In genomic region chr7:156219307-156220077, GRCh38 we compare ENCODE assay signal across 20 cellular contexts.
DNase-seq lines count a peak whose midpoint lies in the region; ATAC-seq, FAIRE-seq and TF ChIP-seq lines count a peak whose summit lies in the region.
"Had no signal": no experiment of that assay in that cellular context is flagged by ENCODE, and none has a peak within 500 bp of the region (broad histone marks: within the 10 kb centered on the region; RNA-seq: fewer than 3 reads in every experiment).

No MANE protein-coding gene starts in this region.

- H3K79me2 ChIP-seq in HepG2 (ENCODE audit: insufficient read depth, low read length) (no peaks in the 10 kb centered on the region), K562 (ENCODE audit: control insufficient read depth, insufficient read depth, low read length) (no peaks in the 10 kb centered on the region)

- TF ChIP-seq CTCF in HepG2 (CRISPR knock-in tag; IDR thresholded peaks at IDR 0.05), result no peak
- TF ChIP-seq CTCF in right lobe of liver (IDR thresholded peaks at IDR 0.05), result no peak
- TF ChIP-seq CTCF in K562 (IDR thresholded peaks at IDR 0.05 in 2 of 3, conservative IDR thresholded peaks at IDR 0.05 in 1 of 3; ENCODE audit: insufficient read depth in 2 of 3, low read depth in 1 of 3, low read length in 3 of 3), result no peak
- TF ChIP-seq CTCF in omental fat pad (IDR thresholded peaks at IDR 0.05), result no peak
- TF ChIP-seq CTCF in D721Med (IDR thresholded peaks at IDR 0.05; ENCODE audit: insufficient read depth, missing control alignments), result no peak
- no peak for TF ChIP-seq CTCF in ovary (IDR thresholded peaks at IDR 0.05)

- TF ChIP-seq POLR2A in HepG2 (IDR thresholded peaks at IDR 0.05; ENCODE audit: insufficient read depth in 1 of 2, low read depth in 2 of 2, low read length in 2 of 2) (no peak), right lobe of liver (IDR thresholded peaks at IDR 0.05) (no peak), K562 (conservative IDR thresholded peaks at IDR 0.05) (no peak), ovary (IDR thresholded peaks at IDR 0.05) (no peak)

- TF ChIP-seq RAD21 in HepG2 (CRISPR knock-in tag; IDR thresholded peaks at IDR 0.05), result no peak
- TF ChIP-seq RAD21 in K562 (CRISPR knock-in tag; conservative IDR thresholded peaks at IDR 0.05 in 1 of 2, IDR thresholded peaks at IDR 0.05 in 1 of 2), result no peak

- CTCF ChIA-PET in HepG2 (lab: Yijun Ruan, JAX; ENCODE audit: low intra/inter-chr PET ratio, low total read pairs) (no interaction called here), K562 (lab: Yijun Ruan, JAX; ENCODE audit: low intra/inter-chr PET ratio) (no interaction called here)

- TF ChIP-seq EP300 in HepG2 (IDR thresholded peaks at IDR 0.05; ENCODE audit: low read depth in 2 of 2, low read length in 2 of 2), result no peak
- no peak for TF ChIP-seq EP300 in HepG2 (CRISPR knock-in tag; IDR thresholded peaks at IDR 0.05; ENCODE audit: borderline replicate concordance)
- no peak for TF ChIP-seq EP300 in K562 (IDR thresholded peaks at IDR 0.05; ENCODE audit: low read length)
- no peak for TF ChIP-seq EP300 in ovary (IDR thresholded peaks at IDR 0.05)

- 30% methylated on average over 15 of the region's 18 CpGs for WGBS in HepG2 (ENCODE audit: low lambda C conversion rate)
- WGBS in right lobe of liver (ENCODE audit: insufficient coverage, low coverage, low lambda C conversion rate, missing lambda C conversion rate), result 65% methylated on average over 11 of the region's 18 CpGs
- WGBS in K562 (ENCODE audit: insufficient coverage, low coverage, missing lambda C conversion rate), result under 1% methylated on average over 18 of the region's 18 CpGs
- 81 to 87% (median 82%) methylated on average over 18 of the region's 18 CpGs for WGBS in ovary, 3 donors

- peaks cover 13% of the 10 kb centered on the region for H3K4me1 ChIP-seq in HepG2 (ENCODE audit: insufficient read depth, low read length)
- no peaks in the 10 kb centered on the region for H3K4me1 ChIP-seq in right lobe of liver
- no peaks in the 10 kb centered on the region for H3K4me1 ChIP-seq in K562 (replicated peaks in 1 of 2; ENCODE audit: control insufficient read depth in 2 of 2, insufficient read depth in 2 of 2, low read length in 2 of 2)
- H3K4me1 ChIP-seq in ovary (ENCODE audit: insufficient read depth), result no peaks in the 10 kb centered on the region
- H3K4me1 ChIP-seq: BLaER1 had no signal

- H3K9ac ChIP-seq in HepG2 (ENCODE audit: insufficient read depth, low read depth, low read length) (no peak overlapping the region), K562 (ENCODE audit: insufficient read depth in 1 of 2, low read depth in 2 of 2, low read length in 2 of 2) (no peak overlapping the region)
- H3K9ac ChIP-seq: BLaER1, KMS-11 had no signal

- ATAC-seq in HepG2 (peak; percentile 33; the same call in 2 of the 3 replicates), right lobe of liver (no peak), K562 (no peak), left lobe of liver (no peak), omental fat pad (ENCODE audit: low FRiP score) (no peak)
- ATAC-seq: CD8-positive, alpha-beta T cell had no signal

- POLR2A ChIA-PET in HepG2 (lab: Yijun Ruan, JAX) (no interaction called here), K562 (lab: Yijun Ruan, JAX) (no interaction called here)

- in situ Hi-C loops in HepG2 (cut with HindIII; ENCODE audit: extremely low pct_ligation_motif_present, low pct_unique_long_range_greater_than_20kb) (no loop called here), K562 (cut with MboI) (no loop called here)

- no peaks in the 10 kb centered on the region for H3K9me3 ChIP-seq in HepG2 (ENCODE audit: low read length)
- no peaks in the 10 kb centered on the region for H3K9me3 ChIP-seq in right lobe of liver
- no peaks in the 10 kb centered on the region for H3K9me3 ChIP-seq in K562 (replicated peaks; ENCODE audit: control insufficient read depth, insufficient read depth, low read depth, low read length)
- H3K9me3 ChIP-seq in ovary, result no peaks in the 10 kb centered on the region

- DNase-seq in HepG2 (ENCODE audit: low spot score) (no peak), right lobe of liver (no peak), K562 (ENCODE audit: extremely low read depth in 1 of 4, low spot score in 3 of 4) (no peak), left lobe of liver (ENCODE audit: low spot score) (peak; percentile 27), kidney tubule cell (ENCODE audit: low spot score) (no peak), omental fat pad (ENCODE audit: low spot score) (no peak), D721Med (ENCODE audit: insufficient read length, low spot score) (no peak), ovary (no peak)
- DNase-seq: Calu3, DMS53, EL, NCI-H2029, NCI-H226, NCI-H524 treated with DMSO at 0.1 percent for 48 hours, SHP77 had no signal

- H3K9me1 ChIP-seq in K562 (ENCODE audit: control insufficient read depth, insufficient read depth, low read length), result no peaks in the 10 kb centered on the region

- H3K27ac ChIP-seq in HepG2 (ENCODE audit: extremely low read length, insufficient read depth, low read length) (no peak overlapping the region), right lobe of liver (no peak overlapping the region), K562 (ENCODE audit: extremely low read depth, low read depth, low read length) (no peak overlapping the region), ovary (no peak overlapping the region)
- H3K27ac ChIP-seq: BLaER1, KMS-11, SK-N-MC had no signal

- no peaks in the 10 kb centered on the region for H4K20me1 ChIP-seq in HepG2 (ENCODE audit: insufficient read depth, low read length)
- H4K20me1 ChIP-seq in K562 (replicated peaks; ENCODE audit: control insufficient read depth, insufficient read depth, low read length), result peaks cover 7% of the 10 kb centered on the region; the same call in 1 of the 2 replicates
- H4K20me1 ChIP-seq: BLaER1 had no signal

- peaks cover 9 to 72% of the 10 kb centered on the region in 2 experiments for H3K27me3 ChIP-seq in HepG2 (ENCODE audit: control insufficient read depth in 1 of 2, insufficient read depth in 2 of 2, low read length in 2 of 2)
- no peaks in the 10 kb centered on the region for H3K27me3 ChIP-seq in right lobe of liver
- peaks cover 29 to 59% of the 10 kb centered on the region in 2 experiments for H3K27me3 ChIP-seq in K562 (ENCODE audit: control insufficient read depth in 2 of 2, insufficient read depth in 2 of 2, low read length in 2 of 2)
- no peaks in the 10 kb centered on the region for H3K27me3 ChIP-seq in ovary
- H3K27me3 ChIP-seq: BLaER1 had no signal

- no TSS peak for BruUV-seq in HepG2 (replicated peaks; lab: Mats Ljungman, UMichigan)
- no TSS peak for BruUV-seq in K562 (replicated peaks; lab: Mats Ljungman, UMichigan)

- H3K36me3 ChIP-seq in HepG2 (replicated peaks in 1 of 2; ENCODE audit: control insufficient read depth in 1 of 2, insufficient read depth in 2 of 2, low read length in 2 of 2), result no peaks in the 10 kb centered on the region
- no peaks in the 10 kb centered on the region for H3K36me3 ChIP-seq in right lobe of liver
- H3K36me3 ChIP-seq in K562 (ENCODE audit: control insufficient read depth, insufficient read depth, low read length), result no peaks in the 10 kb centered on the region
- no peaks in the 10 kb centered on the region for H3K36me3 ChIP-seq in ovary
- H3K36me3 ChIP-seq: BLaER1 had no signal

- FAIRE-seq in HepG2 (lab: Jason Lieb, UNC), result no peak
- no peak for FAIRE-seq in K562 (lab: Jason Lieb, UNC)
- no peak for FAIRE-seq in D721Med (lab: Jason Lieb, UNC)
- FAIRE-seq: GM12891 had no signal

- intact Hi-C loops in HepG2 (cut with micrococcal nuclease; ENCODE audit: unreplicated experiment), result no loop called here
- intact Hi-C loops in right lobe of liver (cut with DNase I), result no loop called here
- intact Hi-C loops in K562 (cut with micrococcal nuclease), result no loop called here
- intact Hi-C loops in ovary (cut with DNase I), result no loop called here

- H3K4me2 ChIP-seq in HepG2 (ENCODE audit: low read depth, low read length) (no peak overlapping the region), K562 (ENCODE audit: insufficient read depth, low read length) (no peak overlapping the region)
- H3K4me2 ChIP-seq: BLaER1, KMS-11 had no signal

- no peak overlapping the region for H2AFZ ChIP-seq in HepG2 (ENCODE audit: low read length)
- no peak overlapping the region for H2AFZ ChIP-seq in K562 (ENCODE audit: low read depth, low read length)

- H3K4me3 ChIP-seq in HepG2 (replicated peaks in 1 of 3; ENCODE audit: insufficient read depth in 1 of 3, low read depth in 2 of 3, low read length in 3 of 3), result no peak overlapping the region; a peak in 1 of 6 replicates
- H3K4me3 ChIP-seq in right lobe of liver, result no peak overlapping the region
- no peak overlapping the region for H3K4me3 ChIP-seq in K562
- H3K4me3 ChIP-seq in ovary, result no peak overlapping the region
- H3K4me3 ChIP-seq: BLaER1, SK-N-MC had no signal

TF ChIP-seq in HepG2, 621 proteins besides CTCF, POLR2A, EP300 and RAD21:
- TF ChIP-seq ZNF263 (CRISPR knock-in tag; IDR thresholded peaks at IDR 0.05) (peak; percentile 83), ZNF570 (CRISPR knock-in tag; IDR thresholded peaks at IDR 0.05; ENCODE audit: borderline replicate concordance) (no peak)

TF ChIP-seq in K562, 482 proteins besides CTCF, POLR2A, EP300 and RAD21:
- no peak for TF ChIP-seq HMG20B (CRISPR knock-in tag; IDR thresholded peaks at IDR 0.05)
- peak; percentile 8; the same call in 1 of the 2 replicates for TF ChIP-seq ZNF263 (CRISPR knock-in tag; IDR thresholded peaks at IDR 0.05; ENCODE audit: borderline replicate concordance)
- TF ChIP-seq POLR2AphosphoS2 (IDR thresholded peaks at IDR 0.05; ENCODE audit: low read length), result no peak

Comparison
In these comparisons a context has a peak if more than half of its experiments do, and no peak if none do; other contexts are left out.
1. Of the 241 proteins assayed by ChIP-seq in both HepG2 and K562: peak only in HepG2: none; only in K562: none; in both: ZNF263; in neither: 240.